In the genomic region with DNA sequence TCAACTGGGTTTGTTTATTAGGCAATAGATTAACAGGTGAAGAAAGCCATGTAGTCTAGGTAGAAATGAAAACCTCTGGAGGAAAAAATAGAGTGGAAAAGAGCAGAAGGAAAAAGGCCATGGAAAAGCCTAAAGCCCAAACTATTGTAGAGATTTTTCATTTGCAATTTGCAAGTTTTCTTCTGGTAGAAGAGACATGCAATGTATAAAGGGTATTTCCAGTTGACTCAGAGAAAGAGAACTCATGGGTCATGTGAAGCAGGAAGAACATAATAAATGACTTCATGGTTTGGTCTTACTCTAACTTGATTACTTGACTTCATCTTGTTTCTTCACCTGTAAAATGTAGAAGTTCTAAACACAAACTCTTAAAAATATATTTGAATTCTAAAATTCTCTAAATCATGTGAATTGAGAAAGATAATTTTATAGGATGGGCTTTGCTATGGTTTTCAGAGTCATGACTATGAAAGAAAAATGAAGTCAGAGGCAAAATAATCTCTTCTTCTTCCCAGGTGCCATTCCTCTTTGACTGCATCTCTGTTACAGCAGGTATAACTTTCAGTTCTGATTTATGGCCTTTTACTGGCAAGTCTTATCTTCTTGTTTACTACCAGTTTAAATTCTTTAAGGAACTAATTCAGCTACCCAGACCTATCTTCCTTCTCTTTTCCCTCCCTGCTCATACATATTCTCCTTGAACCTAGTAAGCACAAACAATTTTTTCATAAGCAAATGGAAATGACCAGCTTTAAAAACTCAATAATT, we compare ENCODE assay signal across 10 cellular contexts. TPM values are rescaled to one million over a fixed set of nuclear protein-coding genes. Genes with fewer than 3 reads are reported as not detected.
DNase-seq lines count a peak whose midpoint lies in the region; ATAC-seq lines count a peak whose summit lies in the region.
"Had no signal": no experiment of that assay in that cellular context is flagged by ENCODE, and none has a peak within 500 bp of the region (broad histone marks: within the 10 kb centered on the region; RNA-seq: fewer than 3 reads in every experiment).

No MANE protein-coding gene starts in this region.

- DNase-seq in RPMI7951 (ENCODE audit: low read depth) (peak; percentile 55), non-pigmented ciliary epithelial cell (ENCODE audit: low read depth) (peak; percentile 60), iPS-NIHi7 (ENCODE audit: extremely low spot score) (no peak), NCI-H1417 (lab: John Stamatoyannopoulos, UW) (no peak), cortex of kidney (lab: John Stamatoyannopoulos, UW) (no peak)
- no peak for DNase-seq in activated CD4-positive, alpha-beta T cell treated with anti-CD3 and anti-CD28 coated beads for 1 hour
- DNase-seq: NCI-H1092 treated with DMSO at 0.1 percent for 48 hours had no signal

- ATAC-seq in GM18868 (IDR thresholded peaks at IDR 0.05; ENCODE audit: unreplicated experiment) (peak; percentile 89), HG02588 (IDR thresholded peaks at IDR 0.05; ENCODE audit: unreplicated experiment) (peak; percentile 91)

RNA-seq across cellular contexts. Expression of a gene that starts 47.8 kb away (rescaled TPM):
- total RNA-seq in RPMI7951 (2014; rRNA removed; shearing (Covaris generic)): 0.29 TPM in 1 of 2 replicates, not detected in the other
- total RNA-seq: cardiac muscle cell had no signal

Comparison
In these comparisons a context has a peak if more than half of its experiments do, and no peak if none do; other contexts are left out.
1. DNase-seq: peak in RPMI7951 (single experiment) and non-pigmented ciliary epithelial cell (single experiment); none in iPS-NIHi7 (single experiment), activated CD4-positive, alpha-beta T cell treated with anti-CD3 and anti-CD28 coated beads for 1 hour (single experiment), NCI-H1417 (0 of 3) and cortex of kidney (single experiment).